In genomic region chr20:22526512-22527012, GRCh38 we compare ENCODE assay signal across 33 cellular contexts. TPM values are rescaled to one million over a fixed set of nuclear protein-coding genes. Genes with fewer than 3 reads are reported as not detected.
"Had no signal": no experiment of that assay in that cellular context is flagged by ENCODE, and none has a peak within 500 bp of the region (broad histone marks: within the 10 kb centered on the region; RNA-seq: fewer than 3 reads in every experiment).

No MANE protein-coding gene starts in this region.

- H3K4me3 Mint-ChIP-seq: naive thymus-derived CD4-positive, alpha-beta T cell; nephron; neural progenitor cell; stimulated activated memory B cell treated with anti-CD40 and anti-IgM and Interleukin-4, amounts not matched to agents 10 μg/mL and 1 μg/mL and 100 μg/mL, for 72 hours; type B pancreatic cell had no signal

- H3K9me3 ChIP-seq: esophagus squamous epithelium, heart right ventricle, left lung, ovary, psoas muscle, spleen, testis, tibial artery had no signal

- DNase-seq: dermis blood vessel endothelial cell; effector memory CD4-positive, alpha-beta T cell; esophagus squamous epithelium; foreskin melanocyte; glutamatergic neuron; heart right ventricle; hippocampal formation; left cardiac atrium; left lung; mesendoderm; midbrain; naive thymus-derived CD4-positive, alpha-beta T cell; ovary; posterior cingulate gyrus; psoas muscle; right cardiac atrium; spleen; stimulated activated CD4-positive, alpha-beta T cell treated with anti-CD3 and anti-CD28 coated beads, Interleukin-4, amount 100 ng/mL, for 4 hours; stimulated activated naive CD8-positive, alpha-beta T cell treated with anti-CD3 and anti-CD28 coated beads, Interleukin-15, Interleukin-2, amounts not matched to agents 100 U/mL and 50 U/mL, for 24 hours; substantia nigra; testis; tibial artery had no signal

- H3K4me1 Mint-ChIP-seq: nephron; neural progenitor cell; stimulated activated memory B cell treated with anti-CD40 and anti-IgM and Interleukin-4, amounts not matched to agents 10 μg/mL and 1 μg/mL and 100 μg/mL, for 72 hours had no signal

- H3K36me3 Mint-ChIP-seq: naive thymus-derived CD4-positive, alpha-beta T cell; neural progenitor cell; stimulated activated memory B cell treated with anti-CD40 and anti-IgM and Interleukin-4, amounts not matched to agents 10 μg/mL and 1 μg/mL and 100 μg/mL, for 72 hours; type B pancreatic cell had no signal

- H3K36me3 ChIP-seq: esophagus squamous epithelium, heart right ventricle, left lung, neural progenitor cell, ovary, spleen, tibial artery had no signal

- H3K9me3 Mint-ChIP-seq: nephron; neural progenitor cell; stimulated activated memory B cell treated with anti-CD40 and anti-IgM and Interleukin-4, amounts not matched to agents 10 μg/mL and 1 μg/mL and 100 μg/mL, for 72 hours; type B pancreatic cell had no signal

- H3K27ac ChIP-seq: coronary artery, esophagus squamous epithelium, heart right ventricle, left lung, neural progenitor cell, ovary, psoas muscle, skin epidermis, spleen, testis, tibial artery had no signal

- H3K4me3 ChIP-seq: coronary artery, esophagus squamous epithelium, heart right ventricle, left lung, neural progenitor cell, ovary, psoas muscle, skin epidermis, spleen, testis, tibial artery had no signal

- H3K27ac Mint-ChIP-seq: naive thymus-derived CD4-positive, alpha-beta T cell; nephron; neural progenitor cell; stimulated activated memory B cell treated with anti-CD40 and anti-IgM and Interleukin-4, amounts not matched to agents 10 μg/mL and 1 μg/mL and 100 μg/mL, for 72 hours; type B pancreatic cell had no signal

- H3K4me1 ChIP-seq: esophagus squamous epithelium, heart right ventricle, left lung, neural progenitor cell, psoas muscle, spleen, testis, tibial artery had no signal

- H3K27me3 Mint-ChIP-seq: stimulated activated memory B cell treated with anti-CD40 and anti-IgM and Interleukin-4, amounts not matched to agents 10 μg/mL and 1 μg/mL and 100 μg/mL, for 72 hours had no signal

RNA-seq across cellular contexts. Expression of gene FOXA2, which starts 57.8 kb away (rescaled TPM):
- total RNA-seq: dermis blood vessel endothelial cell; endothelial cell of umbilical vein; epithelial cell of proximal tubule; heart right ventricle; left cardiac atrium; lower leg skin; lung microvascular endothelial cell; naive thymus-derived CD4-positive, alpha-beta T cell; psoas muscle; right cardiac atrium; spleen; urinary bladder had no signal
